1 cellular context compared by ENCODE assay signal in the genomic region with DNA sequence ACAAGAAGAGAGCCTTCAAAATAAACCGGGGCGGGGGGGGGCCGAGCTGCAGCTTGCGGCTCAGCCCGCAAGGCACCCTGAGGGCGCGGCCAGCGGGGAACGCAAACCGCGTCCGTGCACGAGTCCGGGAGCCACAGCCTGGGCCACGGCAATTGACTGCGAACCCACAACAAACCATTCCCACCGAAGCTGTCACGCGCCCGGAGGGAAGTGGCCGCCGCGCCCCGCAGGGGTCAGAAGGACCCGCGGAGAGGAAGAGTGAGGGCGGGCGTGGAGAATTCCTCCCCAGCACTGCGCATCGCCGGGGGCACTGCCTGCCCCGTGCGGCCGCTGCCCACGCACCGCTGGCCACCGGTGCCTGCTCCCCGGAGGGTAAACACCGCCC.
TF ChIP-seq lines count a peak whose summit lies in the region.

No MANE protein-coding gene starts in this region.

TF ChIP-seq in GM12878, 131 proteins besides CTCF, POLR2A, EP300 and RAD21:
- no peak for TF ChIP-seq KDM1A (IDR thresholded peaks at IDR 0.05; ENCODE audit: borderline replicate concordance)
- TF ChIP-seq BHLHE40 (IDR thresholded peaks at IDR 0.05; ENCODE audit: borderline replicate concordance in 1 of 2, low read depth in 2 of 2, low read length in 1 of 2) = peak; percentile 52 to 53; a peak in 2 of 4 replicates
- TF ChIP-seq RUNX3 (IDR thresholded peaks at IDR 0.05; ENCODE audit: low read length) = peak; percentile 52
